Comparison of ENCODE assay signal across 8 cellular contexts in genomic region chr20:30500444-30500814, GRCh38.
DNase-seq lines count a peak whose midpoint lies in the region; ATAC-seq and TF ChIP-seq lines count a peak whose summit lies in the region.
"Not testable (repeated sequence)": the region's sequence is repeated elsewhere in the genome, so short reads cannot be mapped to it uniquely, and the experiment has no call there.

No MANE protein-coding gene starts in this region.

- TF ChIP-seq POLR2A in thyroid gland (IDR thresholded peaks at IDR 0.05): not testable (repeated sequence)

- peak; percentile 65 for ATAC-seq in Panc1
- ATAC-seq in mucosa of descending colon: not testable (repeated sequence)

- CTCF ChIA-PET in Panc1 (lab: Charles Lee): not testable (repeated sequence)

- BruUV-seq in Panc1 (replicated peaks; lab: Mats Ljungman, UMichigan): not testable (repeated sequence)

- not testable (repeated sequence) for H3K4me1 ChIP-seq in Panc1 (ENCODE audit: control insufficient read depth, insufficient read depth, low read length); ectodermal cell (ENCODE audit: control insufficient read depth, insufficient read depth, low read length); mucosa of descending colon (ENCODE audit: low read depth); thyroid gland

- H3K27ac ChIP-seq in Panc1 (ENCODE audit: low read length); ectodermal cell (ENCODE audit: insufficient read depth, low read depth, low read length, poor library complexity, severe bottlenecking); thyroid gland: not testable (repeated sequence)

- DNase-seq in G401 (ENCODE audit: low spot score): peak; percentile 1
- DNase-seq in NCI-H1105 treated with DMSO at 0.1 percent for 48 hours (lab: John Stamatoyannopoulos, UW): peak; percentile 39
- peak; percentile 41 for DNase-seq in Panc1 (ENCODE audit: low read depth, low spot score)
- DNase-seq in activated CD4-positive, alpha-beta T cell treated with anti-CD3 and anti-CD28 coated beads for 48 hours: peak; percentile 11
- DNase-seq in iPS DF 19.7 (ENCODE audit: low read depth, low spot score): peak; percentile 96
- DNase-seq in mucosa of descending colon: peak in 2 of 3 donors; percentile 3 to 42
- peak; percentile 31 to 36 for DNase-seq in thyroid gland

- intact Hi-C loops in Panc1 (cut with micrococcal nuclease; ENCODE audit: unreplicated experiment): loop anchor here (10.0 kb wide), 2 partner anchors 114 to 126 kb away; no protein-coding TSS in a partner anchor
- intact Hi-C loops in mucosa of descending colon (cut with DNase I, micrococcal nuclease); thyroid gland (cut with DNase I): not testable (repeated sequence)

- 8 to 21% methylated on average over 9 to 10 of the region's 10 CpGs for WGBS in ectodermal cell, 2 experiments
- 2 to 9% methylated on average over 10 of the region's 10 CpGs for WGBS in thyroid gland, 2 donors

- not testable (repeated sequence) for H3K36me3 ChIP-seq in Panc1 (ENCODE audit: control insufficient read depth, insufficient read depth, low read length); ectodermal cell (ENCODE audit: control insufficient read depth, insufficient read depth, low read length); mucosa of descending colon (ENCODE audit: low read depth); thyroid gland

- peak overlapping the region; percentile 8 to 53; a peak in 3 of 4 replicates for H3K4me3 ChIP-seq in Panc1 (ENCODE audit: low read depth in 2 of 2, low read length in 2 of 2)
- H3K4me3 ChIP-seq in ectodermal cell (ENCODE audit: insufficient read depth, low read depth, low read length): peak overlapping the region; percentile 23
- not testable (repeated sequence) for H3K4me3 ChIP-seq in mucosa of descending colon; thyroid gland (replicated peaks in 1 of 3)

- TF ChIP-seq CTCF in Panc1 (IDR thresholded peaks at IDR 0.05) (peak; percentile 93), thyroid gland (IDR thresholded peaks at IDR 0.05) (peak in 4 of 6 experiments; percentile 25 to 40 (median 34))
- not testable (repeated sequence) for TF ChIP-seq CTCF in mucosa of descending colon (IDR thresholded peaks at IDR 0.05)

- H3K27me3 ChIP-seq in Panc1 (ENCODE audit: control insufficient read depth, insufficient read depth, low read length); ectodermal cell (ENCODE audit: control insufficient read depth, insufficient read depth, low read length, poor library complexity, severe bottlenecking); thyroid gland: not testable (repeated sequence)

- H3K9me3 ChIP-seq in Panc1 (ENCODE audit: control insufficient read depth, insufficient read depth, low read depth, low read length); ectodermal cell (ENCODE audit: control insufficient read depth, low read length); mucosa of descending colon; thyroid gland: not testable (repeated sequence)

- in situ Hi-C loops in G401 (cut with HindIII; ENCODE audit: low sequenced_read_pairs); Panc1 (cut with HindIII; ENCODE audit: low pct_unique_long_range_greater_than_20kb, low sequenced_read_pairs): not testable (repeated sequence)

- POLR2A ChIA-PET in Panc1 (lab: Charles Lee): not testable (repeated sequence)

Comparison
In these comparisons a context has a peak if more than half of its experiments do, and no peak if none do; other contexts are left out.
1. DNase-seq: peak in every context shown above with its lines; median percentile 96 in iPS DF 19.7; 41 in Panc1; 39 in NCI-H1105 treated with DMSO at 0.1 percent for 48 hours; 34 in thyroid gland; 22 in mucosa of descending colon; 11 in activated CD4-positive, alpha-beta T cell treated with anti-CD3 and anti-CD28 coated beads for 48 hours; 1 in G401.